In genomic region chr19:55670280-55671053, GRCh38 we compare ENCODE assay signal across 9 cellular contexts. TPM values are rescaled to one million over a fixed set of nuclear protein-coding genes. Genes with fewer than 3 reads are reported as not detected.
DNase-seq lines count a peak whose midpoint lies in the region; ATAC-seq, FAIRE-seq and TF ChIP-seq lines count a peak whose summit lies in the region.
"Had no signal": no experiment of that assay in that cellular context is flagged by ENCODE, and none has a peak within 500 bp of the region (broad histone marks: within the 10 kb centered on the region; RNA-seq: fewer than 3 reads in every experiment).

No MANE protein-coding gene starts in this region.

- in situ Hi-C loops in GM12878 (cut with MboI), result loop anchor here (25.0 kb wide), 1 partner anchor 1533 kb away; the partner anchor contains the start of gene CNOT3

- no peak for TF ChIP-seq EP300 in GM12878 (IDR thresholded peaks at IDR 0.05; ENCODE audit: borderline replicate concordance in 1 of 2, control insufficient read depth in 1 of 2, low read depth in 2 of 2, low read length in 2 of 2)

- TF ChIP-seq RAD21 in GM12878 (IDR thresholded peaks at IDR 0.05; ENCODE audit: insufficient read depth, low read depth, low read length), result no peak

- BruUV-seq in GM12878 (replicated peaks; lab: Mats Ljungman, UMichigan), result no TSS peak

- RAD21 ChIA-PET in GM12878 (lab: Charles Lee; ENCODE audit: unreplicated experiment), result interaction anchor here (1.5 to 1.9 kb wide), 2 partner anchors 13 to 38 kb away, joined by 9 to 11 read pairs; no protein-coding TSS in a partner anchor

- H3K36me3 ChIP-seq in CD4-positive, alpha-beta memory T cell (ENCODE audit: insufficient read depth, low read length), result peaks cover 59% of the 10 kb centered on the region
- H3K36me3 ChIP-seq in GM12878 (ENCODE audit: control insufficient read depth in 2 of 2, insufficient read depth in 2 of 2, low read length in 1 of 2), result peaks cover 26 to 47% of the 10 kb centered on the region in 2 experiments
- peaks cover 65% of the 10 kb centered on the region for H3K36me3 ChIP-seq in effector memory CD4-positive, alpha-beta T cell (ENCODE audit: control insufficient read depth, insufficient read depth, low read length)

- H3K36me3 Mint-ChIP-seq in CD4-positive, alpha-beta memory T cell, result peaks cover 23 to 64% of the 10 kb centered on the region in 2 donors
- peaks cover 37% of the 10 kb centered on the region for H3K36me3 Mint-ChIP-seq in nephron progenitor cell (ENCODE audit: low read depth)

- TF ChIP-seq CTCF in GM12878 (IDR thresholded peaks at IDR 0.05 in 2 of 3, conservative IDR thresholded peaks at IDR 0.05 in 1 of 3; ENCODE audit: control insufficient read depth in 2 of 3, extremely low read depth in 1 of 3, insufficient read depth in 1 of 3, low read depth in 3 of 3, low read length in 3 of 3) (no peak), nephron progenitor cell (IDR thresholded peaks at IDR 0.05) (no peak)

- ATAC-seq in GM12878 (no peak), HG02759 (IDR thresholded peaks at IDR 0.05; ENCODE audit: unreplicated experiment) (no peak)

- no peaks in the 10 kb centered on the region for H3K9me3 ChIP-seq in CD4-positive, alpha-beta memory T cell (ENCODE audit: control insufficient read depth in 1 of 2, low read length in 2 of 2)
- H3K9me3 ChIP-seq in GM12878 (replicated peaks; ENCODE audit: control insufficient read depth, insufficient read depth, low read length), result no peaks in the 10 kb centered on the region
- no peaks in the 10 kb centered on the region for H3K9me3 ChIP-seq in effector memory CD4-positive, alpha-beta T cell (ENCODE audit: control insufficient read depth, low read length)

- H3K27me3 ChIP-seq in CD4-positive, alpha-beta memory T cell (ENCODE audit: insufficient read depth, low read length), result no peaks in the 10 kb centered on the region
- no peaks in the 10 kb centered on the region for H3K27me3 ChIP-seq in GM12878 (replicated peaks in 1 of 2; ENCODE audit: control insufficient read depth in 2 of 2, insufficient read depth in 2 of 2, low read length in 1 of 2)
- H3K27me3 ChIP-seq in effector memory CD4-positive, alpha-beta T cell (replicated peaks; ENCODE audit: control insufficient read depth, insufficient read depth, low read length, poor library complexity, severe bottlenecking), result no peaks in the 10 kb centered on the region

- peaks cover 16% of the 10 kb centered on the region for H4K20me1 ChIP-seq in GM12878 (ENCODE audit: control insufficient read depth, insufficient read depth)

- peaks cover 0 to 1% (median 0%) of the 10 kb centered on the region in 8 donors for H3K9me3 Mint-ChIP-seq in CD4-positive, alpha-beta memory T cell
- H3K9me3 Mint-ChIP-seq in nephron progenitor cell, result no peaks in the 10 kb centered on the region

- POLR2A ChIA-PET in CD4-positive, alpha-beta memory T cell (lab: Charles Lee; ENCODE audit: partially characterized antibody), result interaction anchor here (1.2 to 1.5 kb wide), 2 partner anchors 14 to 581 kb away, joined by 3 to 12 read pairs; no protein-coding TSS in a partner anchor
- POLR2A ChIA-PET in GM12878 (lab: Charles Lee), result interaction anchor here (0.6 to 1.2 kb wide), 3 partner anchors 14 to 1499 kb away, joined by 3 to 5 read pairs (median 4); no protein-coding TSS in a partner anchor

- H3K27ac ChIP-seq in CD4-positive, alpha-beta memory T cell (ENCODE audit: low read depth, low read length), result no peak overlapping the region
- no peak overlapping the region for H3K27ac ChIP-seq in GM12878 (ENCODE audit: control insufficient read depth, insufficient read depth)
- H3K27ac ChIP-seq in effector memory CD4-positive, alpha-beta T cell (ENCODE audit: insufficient read depth, low read length, poor library complexity, severe bottlenecking), result no peak overlapping the region

- no peak overlapping the region for H2AFZ ChIP-seq in GM12878 (ENCODE audit: control insufficient read depth, low read depth, low read length)

- peak in 1 of 5 donors; percentile 28 for DNase-seq in CD4-positive, alpha-beta memory T cell
- DNase-seq in H54 (ENCODE audit: insufficient read length, low spot score), result peak; percentile 98
- no peak for DNase-seq in GM12878 (ENCODE audit: low read depth, low spot score)
- no peak for DNase-seq in nephron progenitor cell
- DNase-seq in NCI-H524 (lab: John Stamatoyannopoulos, UW), result no peak
- DNase-seq in effector memory CD4-positive, alpha-beta T cell, result no peak
- DNase-seq: stimulated activated CD4-positive, alpha-beta T cell treated with anti-CD3 and anti-CD28 coated beads, Interleukin-4, amount 100 ng/mL, for 4 hours had no signal

- H3K27me3 Mint-ChIP-seq in CD4-positive, alpha-beta memory T cell, result no peaks in the 10 kb centered on the region
- H3K27me3 Mint-ChIP-seq in nephron progenitor cell (ENCODE audit: low read depth, poor library complexity), result peaks cover 3% of the 10 kb centered on the region

- peak overlapping the region in 2 of 8 donors; percentile 35 to 49 for H3K4me3 Mint-ChIP-seq in CD4-positive, alpha-beta memory T cell
- H3K4me3 Mint-ChIP-seq in nephron progenitor cell, result no peak overlapping the region

- no peak overlapping the region for H3K4me3 ChIP-seq in CD4-positive, alpha-beta memory T cell (ENCODE audit: low read length in 2 of 2)
- H3K4me3 ChIP-seq in GM12878, result no peak overlapping the region
- no peak overlapping the region for H3K4me3 ChIP-seq in effector memory CD4-positive, alpha-beta T cell (ENCODE audit: insufficient read depth, low read depth, low read length, poor library complexity, severe bottlenecking)

- TF ChIP-seq POLR2A in H54 (IDR thresholded peaks at IDR 0.05; ENCODE audit: low read depth, low read length) (0 out of 2 replicates have a peak, but pooled peaks have one; percentile 15), GM12878 (IDR thresholded peaks at IDR 0.05; ENCODE audit: low read depth, low read length) (peak; percentile 55)

- no peak overlapping the region for H3K9ac ChIP-seq in GM12878 (ENCODE audit: control insufficient read depth, insufficient read depth, low read length)

- H3K4me1 ChIP-seq in CD4-positive, alpha-beta memory T cell (ENCODE audit: insufficient read depth, low read length), result peaks cover 27% of the 10 kb centered on the region
- H3K4me1 ChIP-seq in GM12878 (ENCODE audit: control insufficient read depth, insufficient read depth, low read length), result no peaks in the 10 kb centered on the region; the same call in 1 of the 2 replicates
- peaks cover 4% of the 10 kb centered on the region for H3K4me1 ChIP-seq in effector memory CD4-positive, alpha-beta T cell (ENCODE audit: control insufficient read depth, insufficient read depth, low read length, poor library complexity, severe bottlenecking)

- SMC1A ChIA-PET in GM12878 (lab: Charles Lee; ENCODE audit: uncharacterized antibody, unreplicated experiment), result interaction anchor here (1.4 to 1.6 kb wide), 2 partner anchors 13 to 38 kb away, joined by 6 to 15 read pairs; no protein-coding TSS in a partner anchor

- peak overlapping the region in 4 of 7 donors; percentile 25 to 94 (median 55) for H3K27ac Mint-ChIP-seq in CD4-positive, alpha-beta memory T cell
- H3K27ac Mint-ChIP-seq in nephron progenitor cell, result peak overlapping the region; percentile 70

- no peak overlapping the region for H3K4me2 ChIP-seq in GM12878 (ENCODE audit: control insufficient read depth, insufficient read depth)

- peaks cover 9 to 61% (median 21%) of the 10 kb centered on the region in 4 donors for H3K4me1 Mint-ChIP-seq in CD4-positive, alpha-beta memory T cell
- peaks cover 37% of the 10 kb centered on the region for H3K4me1 Mint-ChIP-seq in nephron progenitor cell

- WGBS in GM12878 (ENCODE audit: insufficient coverage, insufficient replicate concordance, low lambda C conversion rate, missing lambda C conversion rate), result 83% methylated on average over 23 of the region's 23 CpGs

- FAIRE-seq in H54 (lab: Jason Lieb, UNC) (peak; percentile 93), GM12878 (lab: Jason Lieb, UNC) (peak; percentile 41)
- FAIRE-seq: astrocyte had no signal

- H3K79me2 ChIP-seq in GM12878 (ENCODE audit: control insufficient read depth, insufficient read depth, low read length), result peaks cover 21% of the 10 kb centered on the region

- CTCF ChIA-PET in CD4-positive, alpha-beta memory T cell (lab: Charles Lee; ENCODE audit: partially characterized antibody), result interaction anchor here (1.4 to 1.9 kb wide), 4 partner anchors 11 to 38 kb away, joined by 3 to 11 read pairs (median 8); partner anchors contain the start of gene U2AF2
- CTCF ChIA-PET in GM12878 (lab: Yijun Ruan, JAX), result interaction anchor here (1.4 to 3.6 kb wide), 3 partner anchors 14 to 38 kb away, joined by 10 to 33 read pairs (median 14); no protein-coding TSS in a partner anchor

- intact Hi-C loops in CD4-positive, alpha-beta memory T cell (cut with micrococcal nuclease), result no loop called here
- intact Hi-C loops in GM12878 (cut with micrococcal nuclease; ENCODE audit: unreplicated experiment), result no loop called here

RNA-seq across cellular contexts. Expression of gene EPN1, which starts 4.6 kb away (rescaled TPM):
- total RNA-seq in CD4-positive, alpha-beta memory T cell, result 10 to 100 TPM; 53.9 to 56.9 TPM
- 10 to 100 TPM in 1 of 2 donors, 1 to 10 TPM in 1; 3.9 to 15.6 TPM for polyA plus RNA-seq in CD4-positive, alpha-beta memory T cell
- 21.7 and 25.6 TPM in 2 replicates for total RNA-seq in GM12878 (2013; cell fraction: nucleolus; rRNA removed)
- 7.7 and 12.0 TPM in 2 replicates for total RNA-seq in GM12878 (2014; rRNA removed)
- 4.7 and 6.2 TPM in 2 replicates for total RNA-seq in GM12878 (2014; rRNA removed; fragmentation: Illumina TruSeq; extraction: Trizol)
- total RNA-seq in GM12878 (2021), result 79.8 and 88.5 TPM in 2 replicates
- polyA plus RNA-seq in GM12878 (2011; ENCODE audit: low read depth), result 7.1 TPM
- 3.4 and 9.3 TPM in 2 replicates for polyA plus RNA-seq in GM12878 (2011; rRNA removed)
- 18.3 and 23.2 TPM in 2 replicates for polyA plus RNA-seq in GM12878 (2011; cell fraction: cytosol; rRNA removed)
- 35.8 and 58.4 TPM in 2 replicates for polyA plus RNA-seq in GM12878 (2011; cell fraction: nucleus; rRNA removed)
- polyA plus RNA-seq in GM12878 (2012), result 28.6 and 36.3 TPM in 2 replicates
- 2.0 and 6.8 TPM in 2 replicates for polyA plus RNA-seq in GM12878 (2014; fragmentation: Illumina TruSeq; extraction: Trizol)
- polyA plus RNA-seq in GM12878 (2014; fragmentation: Nextera tagmentation; extraction: Ambion mirVana), result under 1 TPM; 0.11 to 0.16 TPM
- polyA plus RNA-seq in GM12878 (2014; rRNA removed), result 36.9 and 47.0 TPM in 2 replicates
- polyA plus RNA-seq in GM12878 (2016; fragmentation: Nextera tagmentation; extraction: Ambion mirVana), result 10 to 100 TPM; 21.8 to 22.1 TPM
- 19.7 and 22.3 TPM in 2 replicates for polyA minus RNA-seq in GM12878 (2011; rRNA and poly(A)+ RNA removed)
- 18.9 and 25.0 TPM in 2 replicates for polyA minus RNA-seq in GM12878 (2011; cell fraction: cytosol; rRNA and poly(A)+ RNA removed)
- 9.1 and 13.6 TPM in 2 replicates for polyA minus RNA-seq in GM12878 (2011; cell fraction: nucleus; rRNA and poly(A)+ RNA removed)

RNA-seq across cellular contexts. Expression of gene U2AF2, which starts 15.6 kb away (rescaled TPM):
- 100 to 1,000 TPM; 256 to 259 TPM for total RNA-seq in CD4-positive, alpha-beta memory T cell
- polyA plus RNA-seq in CD4-positive, alpha-beta memory T cell, result 10 to 100 TPM in 1 of 2 donors, 1 to 10 TPM in 1; 1.3 to 14.3 TPM
- 46.0 and 50.9 TPM in 2 replicates for total RNA-seq in GM12878 (2013; cell fraction: nucleolus; rRNA removed)
- 204 and 228 TPM in 2 replicates for total RNA-seq in GM12878 (2014; rRNA removed)
- total RNA-seq in GM12878 (2014; rRNA removed; fragmentation: Illumina TruSeq; extraction: Trizol), result 112 and 121 TPM in 2 replicates
- 308 and 338 TPM in 2 replicates for total RNA-seq in GM12878 (2021)
- 59.4 TPM for polyA plus RNA-seq in GM12878 (2011; ENCODE audit: low read depth)
- 54.9 and 140 TPM in 2 replicates for polyA plus RNA-seq in GM12878 (2011; rRNA removed)
- 239 and 270 TPM in 2 replicates for polyA plus RNA-seq in GM12878 (2011; cell fraction: cytosol; rRNA removed)
- polyA plus RNA-seq in GM12878 (2011; cell fraction: nucleus; rRNA removed), result 425 and 604 TPM in 2 replicates
- 148 and 173 TPM in 2 replicates for polyA plus RNA-seq in GM12878 (2012)
- 50.9 and 141 TPM in 2 replicates for polyA plus RNA-seq in GM12878 (2014; fragmentation: Illumina TruSeq; extraction: Trizol)
- 1 to 10 TPM; 3.0 to 8.3 TPM for polyA plus RNA-seq in GM12878 (2014; fragmentation: Nextera tagmentation; extraction: Ambion mirVana)
- 284 and 360 TPM in 2 replicates for polyA plus RNA-seq in GM12878 (2014; rRNA removed)
- polyA plus RNA-seq in GM12878 (2016; fragmentation: Nextera tagmentation; extraction: Ambion mirVana), result 10 to 100 TPM; 46.2 to 48.9 TPM
- polyA minus RNA-seq in GM12878 (2011; rRNA and poly(A)+ RNA removed), result 61.6 and 111 TPM in 2 replicates
- polyA minus RNA-seq in GM12878 (2011; cell fraction: cytosol; rRNA and poly(A)+ RNA removed), result 60.9 and 65.2 TPM in 2 replicates
- polyA minus RNA-seq in GM12878 (2011; cell fraction: nucleus; rRNA and poly(A)+ RNA removed), result 63.1 and 102 TPM in 2 replicates

RNA-seq across cellular contexts. Expression of gene CCDC106, which starts 22.5 kb away (rescaled TPM):
- 1 to 10 TPM; 1.2 to 1.5 TPM for total RNA-seq in CD4-positive, alpha-beta memory T cell
- polyA plus RNA-seq in CD4-positive, alpha-beta memory T cell, result under 1 TPM; 0.47 to 0.69 TPM
- total RNA-seq in GM12878 (2013; cell fraction: nucleolus; rRNA removed), result 8.3 and 8.6 TPM in 2 replicates
- total RNA-seq in GM12878 (2014; rRNA removed), result 19.2 and 22.5 TPM in 2 replicates
- 11.9 and 12.7 TPM in 2 replicates for total RNA-seq in GM12878 (2014; rRNA removed; fragmentation: Illumina TruSeq; extraction: Trizol)
- 33.1 and 34.2 TPM in 2 replicates for total RNA-seq in GM12878 (2021)
- polyA plus RNA-seq in GM12878 (2011; ENCODE audit: low read depth), result 5.6 TPM
- 7.8 and 16.4 TPM in 2 replicates for polyA plus RNA-seq in GM12878 (2011; rRNA removed)
- polyA plus RNA-seq in GM12878 (2011; cell fraction: cytosol; rRNA removed), result 17.5 and 27.2 TPM in 2 replicates
- polyA plus RNA-seq in GM12878 (2011; cell fraction: nucleus; rRNA removed), result 38.1 and 48.1 TPM in 2 replicates
- 27.7 and 32.6 TPM in 2 replicates for polyA plus RNA-seq in GM12878 (2012)
- polyA plus RNA-seq in GM12878 (2014; fragmentation: Illumina TruSeq; extraction: Trizol), result 7.7 and 19.2 TPM in 2 replicates
- under 1 TPM; 0.04 to 0.14 TPM for polyA plus RNA-seq in GM12878 (2014; fragmentation: Nextera tagmentation; extraction: Ambion mirVana)
- polyA plus RNA-seq in GM12878 (2014; rRNA removed), result 35.9 and 39.9 TPM in 2 replicates
- 10 to 100 TPM; 20.4 to 25.7 TPM for polyA plus RNA-seq in GM12878 (2016; fragmentation: Nextera tagmentation; extraction: Ambion mirVana)
- polyA minus RNA-seq in GM12878 (2011; rRNA and poly(A)+ RNA removed), result 3.4 and 7.2 TPM in 2 replicates
- polyA minus RNA-seq in GM12878 (2011; cell fraction: cytosol; rRNA and poly(A)+ RNA removed), result 5.5 and 7.0 TPM in 2 replicates
- polyA minus RNA-seq in GM12878 (2011; cell fraction: nucleus; rRNA and poly(A)+ RNA removed), result 6.4 and 14.4 TPM in 2 replicates

RNA-seq across cellular contexts. Expression of gene ZNF581, which starts 27.0 kb away (rescaled TPM):
- total RNA-seq in CD4-positive, alpha-beta memory T cell, result 10 to 100 TPM; 21.2 to 23.4 TPM
- polyA plus RNA-seq in CD4-positive, alpha-beta memory T cell, result 10 to 100 TPM; 22.5 to 28.5 TPM
- total RNA-seq in GM12878 (2013; cell fraction: nucleolus; rRNA removed), result 5.3 and 7.2 TPM in 2 replicates
- total RNA-seq in GM12878 (2014; rRNA removed), result 22.1 and 25.4 TPM in 2 replicates
- 14.0 and 14.1 TPM in 2 replicates for total RNA-seq in GM12878 (2014; rRNA removed; fragmentation: Illumina TruSeq; extraction: Trizol)
- total RNA-seq in GM12878 (2021), result 44.9 and 45.4 TPM in 2 replicates
- polyA plus RNA-seq in GM12878 (2011; ENCODE audit: low read depth), result 31.2 TPM
- polyA plus RNA-seq in GM12878 (2011; rRNA removed), result 13.5 and 19.1 TPM in 2 replicates
- polyA plus RNA-seq in GM12878 (2011; cell fraction: cytosol; rRNA removed), result 27.8 and 34.4 TPM in 2 replicates
- 21.8 and 24.9 TPM in 2 replicates for polyA plus RNA-seq in GM12878 (2011; cell fraction: nucleus; rRNA removed)
- 43.7 and 58.1 TPM in 2 replicates for polyA plus RNA-seq in GM12878 (2012)
- polyA plus RNA-seq in GM12878 (2014; fragmentation: Illumina TruSeq; extraction: Trizol), result 7.8 and 13.2 TPM in 2 replicates
- polyA plus RNA-seq in GM12878 (2014; fragmentation: Nextera tagmentation; extraction: Ambion mirVana), result 10 to 100 TPM in 1 of 2 experiments, 1 to 10 TPM in 1; 4.7 to 18.1 TPM
- 39.6 and 45.3 TPM in 2 replicates for polyA plus RNA-seq in GM12878 (2014; rRNA removed)
- 10 to 100 TPM; 29.1 to 37.0 TPM for polyA plus RNA-seq in GM12878 (2016; fragmentation: Nextera tagmentation; extraction: Ambion mirVana)
- 15.2 and 28.9 TPM in 2 replicates for polyA minus RNA-seq in GM12878 (2011; rRNA and poly(A)+ RNA removed)
- polyA minus RNA-seq in GM12878 (2011; cell fraction: cytosol; rRNA and poly(A)+ RNA removed), result 11.5 and 15.8 TPM in 2 replicates
- 6.0 and 9.0 TPM in 2 replicates for polyA minus RNA-seq in GM12878 (2011; cell fraction: nucleus; rRNA and poly(A)+ RNA removed)

RNA-seq across cellular contexts. Expression of gene ZNF580, which starts 29.7 kb away (rescaled TPM):
- total RNA-seq in CD4-positive, alpha-beta memory T cell, result 100 to 1,000 TPM in 1 of 2 experiments, 10 to 100 TPM in 1; 92.7 to 105 TPM
- 10 to 100 TPM in 1 of 2 donors, 1 to 10 TPM in 1; 7.2 to 17.8 TPM for polyA plus RNA-seq in CD4-positive, alpha-beta memory T cell
- total RNA-seq in GM12878 (2013; cell fraction: nucleolus; rRNA removed), result 16.2 and 23.0 TPM in 2 replicates
- total RNA-seq in GM12878 (2014; rRNA removed), result 9.4 and 12.2 TPM in 2 replicates
- total RNA-seq in GM12878 (2014; rRNA removed; fragmentation: Illumina TruSeq; extraction: Trizol), result 4.7 and 5.7 TPM in 2 replicates
- total RNA-seq in GM12878 (2021), result 31.8 and 34.2 TPM in 2 replicates
- 12.4 TPM for polyA plus RNA-seq in GM12878 (2011; ENCODE audit: low read depth)
- polyA plus RNA-seq in GM12878 (2011; rRNA removed), result 5.5 and 7.9 TPM in 2 replicates
- 9.7 and 13.8 TPM in 2 replicates for polyA plus RNA-seq in GM12878 (2011; cell fraction: cytosol; rRNA removed)
- polyA plus RNA-seq in GM12878 (2011; cell fraction: nucleus; rRNA removed), result 50.7 and 83.1 TPM in 2 replicates
- 33.1 and 35.3 TPM in 2 replicates for polyA plus RNA-seq in GM12878 (2012)
- 5.3 and 7.4 TPM in 2 replicates for polyA plus RNA-seq in GM12878 (2014; fragmentation: Illumina TruSeq; extraction: Trizol)
- polyA plus RNA-seq in GM12878 (2014; fragmentation: Nextera tagmentation; extraction: Ambion mirVana), result 1 to 10 TPM; 2.3 to 7.4 TPM
- polyA plus RNA-seq in GM12878 (2014; rRNA removed), result 27.1 and 30.2 TPM in 2 replicates
- polyA plus RNA-seq in GM12878 (2016; fragmentation: Nextera tagmentation; extraction: Ambion mirVana), result 10 to 100 TPM; 24.7 to 25.3 TPM
- polyA minus RNA-seq in GM12878 (2011; rRNA and poly(A)+ RNA removed), result 3.4 and 7.0 TPM in 2 replicates
- polyA minus RNA-seq in GM12878 (2011; cell fraction: cytosol; rRNA and poly(A)+ RNA removed), result 5.5 and 8.0 TPM in 2 replicates
- polyA minus RNA-seq in GM12878 (2011; cell fraction: nucleus; rRNA and poly(A)+ RNA removed), result 8.2 and 17.3 TPM in 2 replicates
